Comparison of ENCODE assay signal across 9 cellular contexts in genomic region chr22:24289781-24290181, GRCh38. TPM values are rescaled to one million over a fixed set of nuclear protein-coding genes. Genes with fewer than 3 reads are reported as not detected.
DNase-seq lines count a peak whose midpoint lies in the region; FAIRE-seq and TF ChIP-seq lines count a peak whose summit lies in the region.
"Had no signal": no experiment of that assay in that cellular context is flagged by ENCODE, and none has a peak within 500 bp of the region (broad histone marks: within the 10 kb centered on the region; RNA-seq: fewer than 3 reads in every experiment).

No MANE protein-coding gene starts in this region.

- no peak for TF ChIP-seq POLR2A in prostate gland (IDR thresholded peaks at IDR 0.05)

- H3K9me3 ChIP-seq in BLaER1, result no peaks in the 10 kb centered on the region
- no peaks in the 10 kb centered on the region for H3K9me3 ChIP-seq in prostate gland
- no peaks in the 10 kb centered on the region for H3K9me3 ChIP-seq in SJCRH30 (replicated peaks)

- H3K4me2 ChIP-seq in BLaER1, result peak overlapping the region; percentile 47

- peak; percentile 21 for DNase-seq in RPMI7951 (ENCODE audit: low read depth)
- peak; percentile 18 for DNase-seq in fibroblast of villous mesenchyme (ENCODE audit: low read depth)
- no peak for DNase-seq in prostate gland (ENCODE audit: low spot score)
- no peak for DNase-seq in HUDEP-2 (lab: John Stamatoyannopoulos, UW; ENCODE audit: unreplicated experiment in 76 of 76)
- no peak for DNase-seq in DMS53 (lab: John Stamatoyannopoulos, UW)
- DNase-seq in SJCRH30, result no peak
- no peak for DNase-seq in GM19239 (ENCODE audit: insufficient read length, low spot score)

- H3K27me3 ChIP-seq in BLaER1, result no peaks in the 10 kb centered on the region
- no peaks in the 10 kb centered on the region for H3K27me3 ChIP-seq in prostate gland (replicated peaks; ENCODE audit: insufficient read depth)
- no peaks in the 10 kb centered on the region for H3K27me3 ChIP-seq in SJCRH30

- H4K20me1 ChIP-seq in BLaER1, result peaks cover 62% of the 10 kb centered on the region

- intact Hi-C loops in prostate gland (cut with DNase I), result loop anchor here (10.0 kb wide), 1 partner anchor 125 kb away; no protein-coding TSS in a partner anchor

- H3K9ac ChIP-seq in BLaER1, result peak overlapping the region; percentile 0; the same call in 1 of the 2 replicates

- no peak for FAIRE-seq in GM19239 (lab: Jason Lieb, UNC)
- FAIRE-seq: D721Med had no signal

- no peak overlapping the region for H3K27ac ChIP-seq in BLaER1
- H3K27ac ChIP-seq in prostate gland, result peak overlapping the region; percentile 47 to 49
- no peak overlapping the region for H3K27ac ChIP-seq in SJCRH30

- H3K36me3 ChIP-seq in BLaER1, result peaks cover 5% of the 10 kb centered on the region; the same call in 1 of the 2 replicates
- H3K36me3 ChIP-seq in prostate gland, result no peaks in the 10 kb centered on the region
- no peaks in the 10 kb centered on the region for H3K36me3 ChIP-seq in SJCRH30

- TF ChIP-seq CTCF in fibroblast of villous mesenchyme (IDR thresholded peaks at IDR 0.05; ENCODE audit: insufficient read depth, low read depth, low read length), result no peak
- no peak for TF ChIP-seq CTCF in prostate gland (IDR thresholded peaks at IDR 0.05)

- no peak overlapping the region for H3K4me3 ChIP-seq in BLaER1
- no peak overlapping the region for H3K4me3 ChIP-seq in fibroblast of villous mesenchyme (ENCODE audit: low read depth, low read length)
- H3K4me3 ChIP-seq in prostate gland, result no peak overlapping the region
- no peak overlapping the region for H3K4me3 ChIP-seq in SJCRH30

- H3K4me1 ChIP-seq in BLaER1 (peaks cover 52% of the 10 kb centered on the region), prostate gland (replicated peaks) (peaks cover 22% of the 10 kb centered on the region), SJCRH30 (peaks cover 10% of the 10 kb centered on the region)

- 10% methylated on average over 4 of the region's 4 CpGs for WGBS in prostate gland

RNA-seq across cellular contexts. Expression of gene SPECC1L, which starts 19.1 kb away (rescaled TPM):
- 12.6 and 14.0 TPM in 2 replicates for total RNA-seq in RPMI7951 (2014; rRNA removed; shearing (Covaris generic))
- 30.3 and 40.2 TPM in 2 replicates for total RNA-seq in fibroblast of villous mesenchyme
- total RNA-seq in prostate gland, result 10 to 100 TPM; 39.6 to 63.2 TPM
- total RNA-seq in SJCRH30 (2014; rRNA removed; shearing (Covaris generic)), result 39.7 and 41.3 TPM in 2 replicates

RNA-seq across cellular contexts. Expression of gene GGT5, which starts 44.9 kb away (rescaled TPM):
- total RNA-seq in RPMI7951 (2014; rRNA removed; shearing (Covaris generic)), result under 0.01 TPM in 1 of 2 replicates, not detected in the other
- total RNA-seq in fibroblast of villous mesenchyme (0.97 and 2.2 TPM in 2 replicates), prostate gland (10 to 100 TPM; 19.2 to 39.7 TPM)
- total RNA-seq in SJCRH30 (2014; rRNA removed; shearing (Covaris generic)), result 0.91 and 2.0 TPM in 2 replicates

Comparison
In these comparisons a context has a peak if more than half of its experiments do, and no peak if none do; other contexts are left out.
1. H3K27ac ChIP-seq: peak in prostate gland (2 of 2); none in BLaER1 (single experiment) and SJCRH30 (single experiment).
2. DNase-seq: peak in RPMI7951 (single experiment) and fibroblast of villous mesenchyme (single experiment); none in prostate gland (single experiment), HUDEP-2 (0 of 76), DMS53 (single experiment), SJCRH30 (0 of 2) and GM19239 (single experiment).